Comparison of ENCODE assay signal across 1 cellular context in genomic region chr4:1792832-1793495, GRCh38.
TF ChIP-seq lines count a peak whose summit lies in the region.

FGFR3 (plus strand) TSS chr4:1793293; CDS start chr4:1793935, 642 bp downstream.

TF ChIP-seq in HepG2, 621 proteins besides CTCF, POLR2A, EP300 and RAD21 (continued from another document and continues in another):
- no peak for TF ChIP-seq AFF4 (CRISPR knock-in tag; IDR thresholded peaks at IDR 0.05)
- TF ChIP-seq, protein P1, sequence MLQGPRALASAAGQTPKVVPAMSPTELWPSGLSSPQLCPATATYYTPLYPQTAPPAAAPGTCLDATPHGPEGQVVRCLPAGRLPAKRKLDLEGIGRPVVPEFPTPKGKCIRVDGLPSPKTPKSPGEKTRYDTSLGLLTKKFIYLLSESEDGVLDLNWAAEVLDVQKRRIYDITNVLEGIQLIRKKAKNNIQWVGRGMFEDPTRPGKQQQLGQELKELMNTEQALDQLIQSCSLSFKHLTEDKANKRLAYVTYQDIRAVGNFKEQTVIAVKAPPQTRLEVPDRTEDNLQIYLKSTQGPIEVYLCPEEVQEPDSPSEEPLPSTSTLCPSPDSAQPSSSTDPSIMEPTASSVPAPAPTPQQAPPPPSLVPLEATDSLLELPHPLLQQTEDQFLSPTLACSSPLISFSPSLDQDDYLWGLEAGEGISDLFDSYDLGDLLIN (CRISPR knock-in tag; IDR thresholded peaks at IDR 0.05; ENCODE audit: borderline replicate concordance): no peak
- TF ChIP-seq ZNF703 (CRISPR knock-in tag; IDR thresholded peaks at IDR 0.05; ENCODE audit: borderline replicate concordance): no peak
- no peak for TF ChIP-seq ZFP37 (CRISPR knock-in tag; IDR thresholded peaks at IDR 0.05; ENCODE audit: borderline replicate concordance)
- TF ChIP-seq ZNF737 (CRISPR knock-in tag; IDR thresholded peaks at IDR 0.05; ENCODE audit: borderline replicate concordance): no peak
- no peak for TF ChIP-seq NFIC (IDR thresholded peaks at IDR 0.05; ENCODE audit: low read length)
- no peak for TF ChIP-seq GPBP1L1 (CRISPR knock-in tag; IDR thresholded peaks at IDR 0.05)
- TF ChIP-seq, protein P2, sequence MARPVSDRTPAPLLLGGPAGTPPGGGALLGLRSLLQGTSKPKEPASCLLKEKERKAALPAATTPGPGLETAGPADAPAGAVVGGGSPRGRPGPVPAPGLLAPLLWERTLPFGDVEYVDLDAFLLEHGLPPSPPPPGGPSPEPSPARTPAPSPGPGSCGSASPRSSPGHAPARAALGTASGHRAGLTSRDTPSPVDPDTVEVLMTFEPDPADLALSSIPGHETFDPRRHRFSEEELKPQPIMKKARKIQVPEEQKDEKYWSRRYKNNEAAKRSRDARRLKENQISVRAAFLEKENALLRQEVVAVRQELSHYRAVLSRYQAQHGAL (CRISPR knock-in tag; IDR thresholded peaks at IDR 0.05; ENCODE audit: not compliant biosample characterization): no peak
- TF ChIP-seq HNRNPL (IDR thresholded peaks at IDR 0.05; ENCODE audit: low read depth, low read length): peak; percentile 40; the same call in 1 of the 2 replicates
- TF ChIP-seq ZNF232 (CRISPR knock-in tag; IDR thresholded peaks at IDR 0.05; ENCODE audit: borderline replicate concordance): no peak
- no peak for TF ChIP-seq KAT2B (IDR thresholded peaks at IDR 0.05; ENCODE audit: borderline replicate concordance, low read depth, low read length)
- TF ChIP-seq, protein P3, sequence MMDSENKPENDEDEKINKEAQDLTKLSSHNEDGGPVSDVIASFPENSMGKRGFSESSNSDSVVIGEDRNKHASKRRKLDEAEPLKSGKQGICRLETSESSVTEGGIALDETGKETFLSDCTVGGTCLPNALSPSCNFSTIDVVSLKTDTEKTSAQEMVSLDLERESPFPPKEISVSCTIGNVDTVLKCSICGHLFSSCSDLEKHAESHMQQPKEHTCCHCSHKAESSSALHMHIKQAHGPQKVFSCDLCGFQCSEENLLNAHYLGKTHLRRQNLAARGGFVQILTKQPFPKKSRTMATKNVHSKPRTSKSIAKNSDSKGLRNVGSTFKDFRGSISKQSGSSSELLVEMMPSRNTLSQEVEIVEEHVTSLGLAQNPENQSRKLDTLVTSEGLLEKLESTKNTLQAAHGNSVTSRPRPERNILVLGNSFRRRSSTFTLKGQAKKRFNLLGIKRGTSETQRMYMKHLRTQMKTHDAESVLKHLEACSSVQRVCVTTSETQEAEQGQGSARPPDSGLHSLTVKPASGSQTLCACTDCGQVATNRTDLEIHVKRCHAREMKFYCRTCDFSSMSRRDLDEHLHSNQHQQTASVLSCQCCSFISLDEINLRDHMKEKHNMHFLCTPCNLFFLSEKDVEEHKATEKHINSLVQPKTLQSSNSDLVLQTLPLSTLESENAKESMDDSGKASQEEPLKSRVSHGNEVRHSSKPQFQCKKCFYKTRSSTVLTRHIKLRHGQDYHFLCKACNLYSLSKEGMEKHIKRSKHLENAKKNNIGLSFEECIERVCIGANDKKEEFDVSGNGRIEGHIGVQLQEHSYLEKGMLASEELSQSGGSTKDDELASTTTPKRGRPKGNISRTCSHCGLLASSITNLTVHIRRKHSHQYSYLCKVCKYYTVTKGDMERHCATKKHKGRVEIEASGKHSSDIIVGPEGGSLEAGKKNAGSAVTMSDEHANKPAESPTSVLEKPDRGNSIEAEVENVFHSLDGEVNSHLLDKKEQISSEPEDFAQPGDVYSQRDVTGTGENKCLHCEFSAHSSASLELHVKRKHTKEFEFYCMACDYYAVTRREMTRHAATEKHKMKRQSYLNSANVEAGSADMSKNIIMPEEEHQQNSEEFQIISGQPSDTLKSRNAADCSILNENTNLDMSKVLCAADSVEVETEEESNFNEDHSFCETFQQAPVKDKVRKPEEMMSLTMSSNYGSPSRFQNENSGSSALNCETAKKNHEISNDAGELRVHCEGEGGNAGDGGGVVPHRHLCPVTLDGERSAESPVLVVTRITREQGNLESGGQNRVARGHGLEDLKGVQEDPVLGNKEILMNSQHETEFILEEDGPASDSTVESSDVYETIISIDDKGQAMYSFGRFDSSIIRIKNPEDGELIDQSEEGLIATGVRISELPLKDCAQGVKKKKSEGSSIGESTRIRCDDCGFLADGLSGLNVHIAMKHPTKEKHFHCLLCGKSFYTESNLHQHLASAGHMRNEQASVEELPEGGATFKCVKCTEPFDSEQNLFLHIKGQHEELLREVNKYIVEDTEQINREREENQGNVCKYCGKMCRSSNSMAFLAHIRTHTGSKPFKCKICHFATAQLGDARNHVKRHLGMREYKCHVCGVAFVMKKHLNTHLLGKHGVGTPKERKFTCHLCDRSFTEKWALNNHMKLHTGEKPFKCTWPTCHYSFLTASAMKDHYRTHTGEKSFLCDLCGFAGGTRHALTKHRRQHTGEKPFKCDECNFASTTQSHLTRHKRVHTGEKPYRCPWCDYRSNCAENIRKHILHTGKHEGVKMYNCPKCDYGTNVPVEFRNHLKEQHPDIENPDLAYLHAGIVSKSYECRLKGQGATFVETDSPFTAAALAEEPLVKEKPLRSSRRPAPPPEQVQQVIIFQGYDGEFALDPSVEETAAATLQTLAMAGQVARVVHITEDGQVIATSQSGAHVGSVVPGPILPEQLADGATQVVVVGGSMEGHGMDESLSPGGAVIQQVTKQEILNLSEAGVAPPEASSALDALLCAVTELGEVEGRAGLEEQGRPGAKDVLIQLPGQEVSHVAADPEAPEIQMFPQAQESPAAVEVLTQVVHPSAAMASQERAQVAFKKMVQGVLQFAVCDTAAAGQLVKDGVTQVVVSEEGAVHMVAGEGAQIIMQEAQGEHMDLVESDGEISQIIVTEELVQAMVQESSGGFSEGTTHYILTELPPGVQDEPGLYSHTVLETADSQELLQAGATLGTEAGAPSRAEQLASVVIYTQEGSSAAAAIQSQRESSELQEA (CRISPR knock-in tag; IDR thresholded peaks at IDR 0.05; ENCODE audit: not compliant biosample characterization): no peak
- TF ChIP-seq MAF1 (CRISPR knock-in tag; IDR thresholded peaks at IDR 0.05; ENCODE audit: borderline replicate concordance): no peak
- no peak for TF ChIP-seq DMTF1 (CRISPR knock-in tag; IDR thresholded peaks at IDR 0.05)
- no peak for TF ChIP-seq SMC3 (IDR thresholded peaks at IDR 0.05; ENCODE audit: low read length)
- no peak for TF ChIP-seq SYNCRIP (IDR thresholded peaks at IDR 0.05; ENCODE audit: insufficient read depth, low read depth, low read length)
- TF ChIP-seq MEIS1 (CRISPR knock-in tag; IDR thresholded peaks at IDR 0.05; ENCODE audit: borderline replicate concordance): no peak
- TF ChIP-seq MED1 (CRISPR knock-in tag; IDR thresholded peaks at IDR 0.05): no peak
- TF ChIP-seq, protein P4, sequence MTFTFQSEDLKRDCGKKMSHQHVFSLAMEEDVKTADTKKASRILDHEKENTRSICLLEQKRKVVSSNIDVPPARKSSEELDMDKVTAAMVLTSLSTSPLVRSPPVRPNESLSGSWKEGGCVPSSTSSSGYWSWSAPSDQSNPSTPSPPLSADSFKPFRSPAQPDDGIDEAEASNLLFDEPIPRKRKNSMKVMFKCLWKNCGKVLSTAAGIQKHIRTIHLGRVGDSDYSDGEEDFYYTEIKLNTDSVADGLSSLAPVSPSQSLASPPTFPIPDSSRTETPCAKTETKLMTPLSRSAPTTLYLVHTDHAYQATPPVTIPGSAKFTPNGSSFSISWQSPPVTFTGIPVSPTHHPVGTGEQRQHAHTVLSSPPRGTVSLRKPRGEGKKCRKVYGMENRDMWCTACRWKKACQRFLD (CRISPR knock-in tag; IDR thresholded peaks at IDR 0.05; ENCODE audit: borderline replicate concordance): no peak
- TF ChIP-seq JUND (CRISPR knock-in tag; IDR thresholded peaks at IDR 0.05): no peak
- 0 out of 2 replicates have a peak, but pooled peaks have one; percentile 26 for TF ChIP-seq KMT2A (CRISPR knock-in tag; IDR thresholded peaks at IDR 0.05)
- peak; percentile 84 for TF ChIP-seq ZFY (CRISPR knock-in tag; IDR thresholded peaks at IDR 0.05)
- TF ChIP-seq ZNF234 (CRISPR knock-in tag; conservative IDR thresholded peaks at IDR 0.05): no peak
- TF ChIP-seq, protein P5, sequence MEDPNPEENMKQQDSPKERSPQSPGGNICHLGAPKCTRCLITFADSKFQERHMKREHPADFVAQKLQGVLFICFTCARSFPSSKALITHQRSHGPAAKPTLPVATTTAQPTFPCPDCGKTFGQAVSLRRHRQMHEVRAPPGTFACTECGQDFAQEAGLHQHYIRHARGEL (CRISPR knock-in tag; IDR thresholded peaks at IDR 0.05): no peak
- TF ChIP-seq HINFP (CRISPR knock-in tag; IDR thresholded peaks at IDR 0.05; ENCODE audit: low read depth): no peak; the same call in 1 of the 2 replicates
- no peak for TF ChIP-seq RAD51 (IDR thresholded peaks at IDR 0.05; ENCODE audit: borderline replicate concordance)
- TF ChIP-seq DNMT1 (CRISPR knock-in tag; IDR thresholded peaks at IDR 0.05): no peak
- TF ChIP-seq KAT7 (CRISPR knock-in tag; IDR thresholded peaks at IDR 0.05; ENCODE audit: borderline replicate concordance): no peak
- TF ChIP-seq ZNF780A (CRISPR knock-in tag; IDR thresholded peaks at IDR 0.05): no peak
- TF ChIP-seq, protein P6, sequence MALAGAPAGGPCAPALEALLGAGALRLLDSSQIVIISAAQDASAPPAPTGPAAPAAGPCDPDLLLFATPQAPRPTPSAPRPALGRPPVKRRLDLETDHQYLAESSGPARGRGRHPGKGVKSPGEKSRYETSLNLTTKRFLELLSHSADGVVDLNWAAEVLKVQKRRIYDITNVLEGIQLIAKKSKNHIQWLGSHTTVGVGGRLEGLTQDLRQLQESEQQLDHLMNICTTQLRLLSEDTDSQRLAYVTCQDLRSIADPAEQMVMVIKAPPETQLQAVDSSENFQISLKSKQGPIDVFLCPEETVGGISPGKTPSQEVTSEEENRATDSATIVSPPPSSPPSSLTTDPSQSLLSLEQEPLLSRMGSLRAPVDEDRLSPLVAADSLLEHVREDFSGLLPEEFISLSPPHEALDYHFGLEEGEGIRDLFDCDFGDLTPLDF (CRISPR knock-in tag; IDR thresholded peaks at IDR 0.05): no peak
- no peak for TF ChIP-seq ARID2 (CRISPR knock-in tag; IDR thresholded peaks at IDR 0.05; ENCODE audit: borderline replicate concordance)
- TF ChIP-seq THAP7 (CRISPR knock-in tag; IDR thresholded peaks at IDR 0.05): no peak
- no peak for TF ChIP-seq ARHGAP35 (CRISPR knock-in tag; IDR thresholded peaks at IDR 0.05; ENCODE audit: borderline replicate concordance)
- TF ChIP-seq RARG (CRISPR knock-in tag; IDR thresholded peaks at IDR 0.05; ENCODE audit: low read depth): no peak
- TF ChIP-seq PITX1 (CRISPR knock-in tag; IDR thresholded peaks at IDR 0.05): 0 out of 2 replicates have a peak, but pooled peaks have one; percentile 16
